Comparison of ENCODE assay signal across 3 cellular contexts in the genomic region with DNA sequence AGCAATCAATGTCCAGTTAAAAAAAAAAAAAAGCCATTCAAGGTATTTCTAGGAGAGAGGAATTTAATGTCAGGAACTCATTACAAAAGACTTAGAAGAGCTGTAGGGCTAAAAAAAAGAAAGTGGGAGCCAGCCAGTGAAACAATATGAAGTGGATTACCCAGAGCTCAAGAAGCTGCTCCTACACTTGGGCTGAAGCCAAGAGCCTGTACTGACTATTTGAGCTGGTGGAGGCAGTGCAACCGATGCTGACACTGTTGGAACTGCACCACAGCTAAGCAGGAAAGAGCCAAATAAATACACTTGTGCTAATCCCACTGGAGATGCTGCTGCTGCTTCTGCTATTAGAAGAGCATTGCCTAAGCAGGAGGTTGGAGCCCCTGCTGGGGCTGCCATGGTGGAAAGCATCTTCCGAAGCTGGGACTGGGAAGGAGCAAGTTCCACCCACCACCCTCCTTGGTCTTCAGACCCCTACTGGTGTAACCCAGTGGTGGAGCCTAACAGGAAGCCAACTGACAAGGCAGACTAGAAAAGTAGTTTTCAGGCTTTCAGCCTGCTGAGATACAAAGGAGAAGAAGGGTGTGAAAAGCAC.
TF ChIP-seq lines count a peak whose summit lies in the region.

No MANE protein-coding gene starts in this region.

TF ChIP-seq in IMR-90, 13 proteins besides CTCF, POLR2A, EP300 and RAD21:
- TF ChIP-seq SMC3 (IDR thresholded peaks at IDR 0.05; ENCODE audit: low read depth, low read length) (no peak), CHD1 (IDR thresholded peaks at IDR 0.05; ENCODE audit: low read depth, low read length) (no peak), CEBPB (IDR thresholded peaks at IDR 0.05; ENCODE audit: low read depth, low read length) (no peak), NFE2L2 (IDR thresholded peaks at IDR 0.05; ENCODE audit: low read depth, low read length) (no peak)
TF ChIP-seq in IMR-90: peak in this region for 0.

TF ChIP-seq in H1, 55 proteins besides CTCF, POLR2A, EP300 and RAD21:
- TF ChIP-seq NRF1 (IDR thresholded peaks at IDR 0.05; ENCODE audit: low read depth, low read length) (no peak), SAP30 (IDR thresholded peaks at IDR 0.05; ENCODE audit: insufficient read depth, insufficient replicate concordance, low read length) (no peak), BACH1 (IDR thresholded peaks at IDR 0.05; ENCODE audit: low read length) (no peak), POLR2AphosphoS5 (IDR thresholded peaks at IDR 0.05; ENCODE audit: low read depth, low read length) (no peak), SRF (IDR thresholded peaks at IDR 0.05; ENCODE audit: low read depth, low read length) (no peak), TEAD4 (IDR thresholded peaks at IDR 0.05; ENCODE audit: low read depth, low read length) (no peak), SIRT6 (IDR thresholded peaks at IDR 0.05; ENCODE audit: low read length) (no peak), GTF2F1 (IDR thresholded peaks at IDR 0.05; ENCODE audit: borderline replicate concordance, low read depth, low read length) (no peak), SUZ12 (IDR thresholded peaks at IDR 0.05; ENCODE audit: low read length) (no peak), BRCA1 (IDR thresholded peaks at IDR 0.05; ENCODE audit: low read depth, low read length) (no peak), SIN3A (conservative IDR thresholded peaks at IDR 0.05 in 1 of 2, IDR thresholded peaks at IDR 0.05 in 1 of 2; ENCODE audit: low read depth in 1 of 2, low read length in 2 of 2) (no peak), CBX8 (IDR thresholded peaks at IDR 0.05; ENCODE audit: borderline replicate concordance, low read depth, low read length) (no peak), ZNF274 (IDR thresholded peaks at IDR 0.05; ENCODE audit: borderline replicate concordance, extremely low read depth, low read length) (no peak)
- TF ChIP-seq, protein P1, sequence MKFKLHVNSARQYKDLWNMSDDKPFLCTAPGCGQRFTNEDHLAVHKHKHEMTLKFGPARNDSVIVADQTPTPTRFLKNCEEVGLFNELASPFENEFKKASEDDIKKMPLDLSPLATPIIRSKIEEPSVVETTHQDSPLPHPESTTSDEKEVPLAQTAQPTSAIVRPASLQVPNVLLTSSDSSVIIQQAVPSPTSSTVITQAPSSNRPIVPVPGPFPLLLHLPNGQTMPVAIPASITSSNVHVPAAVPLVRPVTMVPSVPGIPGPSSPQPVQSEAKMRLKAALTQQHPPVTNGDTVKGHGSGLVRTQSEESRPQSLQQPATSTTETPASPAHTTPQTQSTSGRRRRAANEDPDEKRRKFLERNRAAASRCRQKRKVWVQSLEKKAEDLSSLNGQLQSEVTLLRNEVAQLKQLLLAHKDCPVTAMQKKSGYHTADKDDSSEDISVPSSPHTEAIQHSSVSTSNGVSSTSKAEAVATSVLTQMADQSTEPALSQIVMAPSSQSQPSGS (IDR thresholded peaks at IDR 0.05; ENCODE audit: low read length) = no peak
- TF ChIP-seq, protein P2, sequence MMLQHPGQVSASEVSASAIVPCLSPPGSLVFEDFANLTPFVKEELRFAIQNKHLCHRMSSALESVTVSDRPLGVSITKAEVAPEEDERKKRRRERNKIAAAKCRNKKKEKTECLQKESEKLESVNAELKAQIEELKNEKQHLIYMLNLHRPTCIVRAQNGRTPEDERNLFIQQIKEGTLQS (IDR thresholded peaks at IDR 0.05; ENCODE audit: insufficient read depth, low read depth, low read length) = no peak
- TF ChIP-seq, protein P3, sequence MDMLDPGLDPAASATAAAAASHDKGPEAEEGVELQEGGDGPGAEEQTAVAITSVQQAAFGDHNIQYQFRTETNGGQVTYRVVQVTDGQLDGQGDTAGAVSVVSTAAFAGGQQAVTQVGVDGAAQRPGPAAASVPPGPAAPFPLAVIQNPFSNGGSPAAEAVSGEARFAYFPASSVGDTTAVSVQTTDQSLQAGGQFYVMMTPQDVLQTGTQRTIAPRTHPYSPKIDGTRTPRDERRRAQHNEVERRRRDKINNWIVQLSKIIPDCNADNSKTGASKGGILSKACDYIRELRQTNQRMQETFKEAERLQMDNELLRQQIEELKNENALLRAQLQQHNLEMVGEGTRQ (IDR thresholded peaks at IDR 0.05; ENCODE audit: low read length) = no peak

TF ChIP-seq in SK-N-SH, 30 proteins besides CTCF, POLR2A, EP300 and RAD21:
- TF ChIP-seq EZH2phosphoT487 (IDR thresholded peaks at IDR 0.05; ENCODE audit: borderline replicate concordance, low read depth) = no peak
- TF ChIP-seq TCF12 (IDR thresholded peaks at IDR 0.05) = no peak
- TF ChIP-seq GATA2 (CRISPR knock-in tag; IDR thresholded peaks at IDR 0.05) = no peak
- TF ChIP-seq, protein P4, sequence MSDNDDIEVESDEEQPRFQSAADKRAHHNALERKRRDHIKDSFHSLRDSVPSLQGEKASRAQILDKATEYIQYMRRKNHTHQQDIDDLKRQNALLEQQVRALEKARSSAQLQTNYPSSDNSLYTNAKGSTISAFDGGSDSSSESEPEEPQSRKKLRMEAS (IDR thresholded peaks at IDR 0.05; ENCODE audit: low read depth) = no peak
- no peak for TF ChIP-seq RXRA (IDR thresholded peaks at IDR 0.05; ENCODE audit: borderline replicate concordance, low read depth)
- no peak for TF ChIP-seq ELF1 (IDR thresholded peaks at IDR 0.05)
- TF ChIP-seq, protein P5, sequence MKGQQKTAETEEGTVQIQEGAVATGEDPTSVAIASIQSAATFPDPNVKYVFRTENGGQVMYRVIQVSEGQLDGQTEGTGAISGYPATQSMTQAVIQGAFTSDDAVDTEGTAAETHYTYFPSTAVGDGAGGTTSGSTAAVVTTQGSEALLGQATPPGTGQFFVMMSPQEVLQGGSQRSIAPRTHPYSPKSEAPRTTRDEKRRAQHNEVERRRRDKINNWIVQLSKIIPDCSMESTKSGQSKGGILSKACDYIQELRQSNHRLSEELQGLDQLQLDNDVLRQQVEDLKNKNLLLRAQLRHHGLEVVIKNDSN (IDR thresholded peaks at IDR 0.05; ENCODE audit: borderline replicate concordance, low read depth) = no peak
- no peak for TF ChIP-seq TEAD4 (IDR thresholded peaks at IDR 0.05; ENCODE audit: borderline replicate concordance, insufficient read depth)
